1 cellular context compared by ENCODE assay signal in genomic region chr17:16448490-16448889, GRCh38.
TF ChIP-seq lines count a peak whose summit lies in the region.

No MANE protein-coding gene starts in this region.

TF ChIP-seq in HCT116, 20 proteins besides CTCF, POLR2A, EP300 and RAD21 (continued from another document):
- no peak for TF ChIP-seq REST (IDR thresholded peaks at IDR 0.05; ENCODE audit: low read depth)
- no peak for TF ChIP-seq ZFX (IDR thresholded peaks at IDR 0.05)
- no peak for TF ChIP-seq SIN3A (IDR thresholded peaks at IDR 0.05; ENCODE audit: low read depth)
